8 cellular contexts compared by ENCODE assay signal in genomic region chr16:48542020-48542473, GRCh38.
DNase-seq lines count a peak whose midpoint lies in the region; ATAC-seq and TF ChIP-seq lines count a peak whose summit lies in the region.

No MANE protein-coding gene starts in this region.

- TF ChIP-seq CTCF in progenitor cell of endocrine pancreas (IDR thresholded peaks at IDR 0.05; ENCODE audit: unreplicated experiment): peak; percentile 53

- no peaks in the 10 kb centered on the region for H3K27me3 Mint-ChIP-seq in progenitor cell of endocrine pancreas

- intact Hi-C loops in head of caudate nucleus (cut with DNase I): loop anchor here (5.0 kb wide), 1 partner anchor 190 kb away; no protein-coding TSS in a partner anchor

- DNase-seq in DMS 273 (lab: John Stamatoyannopoulos, UW; ENCODE audit: unreplicated experiment) (peak; percentile 74), DMS 273 treated with DMSO at 0.1 percent for 48 hours (lab: John Stamatoyannopoulos, UW) (no peak), KBM-7 (peak; percentile 69), head of caudate nucleus (peak; percentile 46 to 88 (median 73)), progenitor cell of endocrine pancreas (ENCODE audit: low spot score, unreplicated experiment) (no peak)
- DNase-seq in activated naive CD4-positive, alpha-beta T cell treated with anti-CD3 and anti-CD28 coated beads, Interleukin-2, amount 50 U/mL, for 72 hours (ENCODE audit: low spot score in 2 of 2): no peak

- H3K9me3 Mint-ChIP-seq in activated naive CD4-positive, alpha-beta T cell treated with anti-CD3 and anti-CD28 coated beads, Interleukin-2, amount 50 U/mL, for 72 hours: no peaks in the 10 kb centered on the region
- H3K9me3 Mint-ChIP-seq in progenitor cell of endocrine pancreas (ENCODE audit: low read depth): no peaks in the 10 kb centered on the region

- H3K36me3 Mint-ChIP-seq in activated naive CD4-positive, alpha-beta T cell treated with anti-CD3 and anti-CD28 coated beads, Interleukin-2, amount 50 U/mL, for 72 hours: peaks cover 0 to 12% of the 10 kb centered on the region in 2 donors
- H3K36me3 Mint-ChIP-seq in progenitor cell of endocrine pancreas (ENCODE audit: insufficient read depth): peaks cover 9% of the 10 kb centered on the region

- ATAC-seq in activated naive CD4-positive, alpha-beta T cell treated with anti-CD3 and anti-CD28 coated beads, Interleukin-2, amount 50 U/mL, for 72 hours: peak in 1 of 2 donors; percentile 28
- ATAC-seq in HG03196 (IDR thresholded peaks at IDR 0.05; ENCODE audit: unreplicated experiment) (no peak), HG03565 (IDR thresholded peaks at IDR 0.05; ENCODE audit: unreplicated experiment) (no peak)

- no peak overlapping the region for H3K4me3 Mint-ChIP-seq in progenitor cell of endocrine pancreas (ENCODE audit: low read depth)

- H3K27ac Mint-ChIP-seq in activated naive CD4-positive, alpha-beta T cell treated with anti-CD3 and anti-CD28 coated beads, Interleukin-2, amount 50 U/mL, for 72 hours: peak overlapping the region; percentile 51 to 55
- H3K27ac Mint-ChIP-seq in progenitor cell of endocrine pancreas: no peak overlapping the region

- peaks cover 5% of the 10 kb centered on the region for H3K4me1 Mint-ChIP-seq in progenitor cell of endocrine pancreas (ENCODE audit: low read depth)

- in situ Hi-C loops in KBM-7 (cut with MboI; ENCODE audit: low pct_unique_long_range_greater_than_20kb, low sequenced_read_pairs): no loop called here

Comparison
In these comparisons a context has a peak if more than half of its experiments do, and no peak if none do; other contexts are left out.
1. DNase-seq: peak in DMS 273 (single experiment), KBM-7 (single experiment) and head of caudate nucleus (42 of 42); none in DMS 273 treated with DMSO at 0.1 percent for 48 hours (single experiment), activated naive CD4-positive, alpha-beta T cell treated with anti-CD3 and anti-CD28 coated beads, Interleukin-2, amount 50 U/mL, for 72 hours (0 of 2) and progenitor cell of endocrine pancreas (single experiment).